8 cellular contexts compared by ENCODE assay signal in genomic region chr14:32254952-32255679, GRCh38. TPM values are rescaled to one million over a fixed set of nuclear protein-coding genes. Genes with fewer than 3 reads are reported as not detected.
DNase-seq lines count a peak whose midpoint lies in the region; ATAC-seq and TF ChIP-seq lines count a peak whose summit lies in the region.

No MANE protein-coding gene starts in this region.

- DNase-seq in GM12865 (ENCODE audit: low read depth) (peak; percentile 72), NCI-H2029 (lab: John Stamatoyannopoulos, UW) (peak; percentile 95), WERI-Rb-1 (peak; percentile 68), chondrocyte (ENCODE audit: low spot score) (no peak)
- DNase-seq in stimulated activated CD4-positive, alpha-beta T cell treated with anti-CD3 and anti-CD28 coated beads, Interleukin-1b, Interleukin-23, amount 100 ng/mL, for 4 hours (ENCODE audit: low read depth in 2 of 2) = peak; percentile 23 to 37

- peaks cover 18% of the 10 kb centered on the region for H3K4me1 Mint-ChIP-seq in chondrocyte (ENCODE audit: low read depth)

- H3K9me3 Mint-ChIP-seq in chondrocyte (ENCODE audit: low read depth) = no peaks in the 10 kb centered on the region

- no peaks in the 10 kb centered on the region for H3K9me3 ChIP-seq in WERI-Rb-1 (ENCODE audit: severe bottlenecking)

- no peak overlapping the region for H3K27ac ChIP-seq in WERI-Rb-1
- peak overlapping the region; percentile 71 for H3K27ac ChIP-seq in layer of hippocampus (ENCODE audit: low read depth, low read length)

- H3K27me3 ChIP-seq in WERI-Rb-1 (ENCODE audit: insufficient read depth, low read depth, severe bottlenecking) (no peaks in the 10 kb centered on the region), layer of hippocampus (ENCODE audit: control insufficient read depth, insufficient read depth, low read length) (no peaks in the 10 kb centered on the region)

- H3K36me3 ChIP-seq in WERI-Rb-1 = no peaks in the 10 kb centered on the region

- no peak overlapping the region for H3K4me3 ChIP-seq in GM12865 (ENCODE audit: low read depth, low read length)
- H3K4me3 ChIP-seq in WERI-Rb-1 (ENCODE audit: low read depth, low read length) = no peak overlapping the region

- H3K27ac Mint-ChIP-seq in chondrocyte (ENCODE audit: unreplicated experiment) = peak overlapping the region; percentile 67

- H3K36me3 Mint-ChIP-seq in chondrocyte (ENCODE audit: low read depth) = no peaks in the 10 kb centered on the region

- H3K4me3 Mint-ChIP-seq in chondrocyte (ENCODE audit: unreplicated experiment) = no peak overlapping the region

- TF ChIP-seq CTCF in GM12865 (IDR thresholded peaks at IDR 0.05; ENCODE audit: insufficient read depth, low read depth, low read length, missing control alignments) (peak; percentile 74), WERI-Rb-1 (IDR thresholded peaks at IDR 0.05; ENCODE audit: low read depth, low read length) (peak; percentile 80), chondrocyte (IDR thresholded peaks at IDR 0.05) (peak; percentile 93)

- no peaks in the 10 kb centered on the region for H3K27me3 Mint-ChIP-seq in chondrocyte (ENCODE audit: low read depth)

- ATAC-seq in HG02763 (IDR thresholded peaks at IDR 0.05; ENCODE audit: unreplicated experiment) = peak; percentile 43
- no peak for ATAC-seq in GM18498 (IDR thresholded peaks at IDR 0.05; ENCODE audit: unreplicated experiment)

RNA-seq across cellular contexts. Expression of gene RNU6-8, which starts 52.0 kb away (rescaled TPM):
- not detected in 3 replicates for total RNA-seq in chondrocyte

RNA-seq across cellular contexts. Expression of gene RNU6-7, which starts 53.3 kb away (rescaled TPM):
- total RNA-seq in chondrocyte = not detected in 3 replicates
